ENCODE assay signal across 1 cellular context in genomic region chr1:92792340-92792782, GRCh38.
TF ChIP-seq lines count a peak whose summit lies in the region.

No MANE protein-coding gene starts in this region.

TF ChIP-seq in H1, 55 proteins besides CTCF, POLR2A, EP300 and RAD21:
- TF ChIP-seq SP4 (IDR thresholded peaks at IDR 0.05; ENCODE audit: low read length) (no peak), MAFK (IDR thresholded peaks at IDR 0.05; ENCODE audit: low read depth, low read length) (peak; percentile 79), PHF8 (conservative IDR thresholded peaks at IDR 0.05; ENCODE audit: low read depth, low read length) (no peak), SP1 (IDR thresholded peaks at IDR 0.05; ENCODE audit: low read depth, low read length) (peak; percentile 51; the same call in 1 of the 2 replicates), E2F6 (IDR thresholded peaks at IDR 0.05) (no peak), TEAD4 (IDR thresholded peaks at IDR 0.05; ENCODE audit: low read depth, low read length) (peak; percentile 70), JUND (IDR thresholded peaks at IDR 0.05; ENCODE audit: low read length) (0 out of 2 replicates have a peak, but pooled peaks have one; percentile 50), BACH1 (IDR thresholded peaks at IDR 0.05; ENCODE audit: low read length) (peak; percentile 76; the same call in 1 of the 2 replicates)
